Comparison of ENCODE assay signal across 15 cellular contexts in the genomic region with DNA sequence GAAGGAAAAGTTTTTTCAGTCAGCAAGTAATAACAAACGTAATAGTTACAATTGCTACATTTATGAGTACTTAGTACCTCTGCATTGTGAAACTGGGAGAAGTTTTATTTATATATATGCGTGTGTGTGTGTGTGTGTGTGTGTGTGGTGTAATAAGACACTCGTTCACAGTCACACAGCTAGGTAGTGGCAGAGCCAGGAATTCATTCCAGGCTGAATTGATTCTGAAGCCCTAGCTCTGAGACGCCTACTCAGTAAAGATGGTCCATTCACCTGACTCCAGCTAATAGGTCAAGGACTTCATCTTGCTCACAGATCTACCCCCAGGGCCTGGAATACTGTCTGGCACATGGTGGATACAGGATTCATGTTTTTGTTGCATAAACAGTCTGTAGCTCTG. TPM values are rescaled to one million over a fixed set of nuclear protein-coding genes. Genes with fewer than 3 reads are reported as not detected.
DNase-seq lines count a peak whose midpoint lies in the region; FAIRE-seq and TF ChIP-seq lines count a peak whose summit lies in the region.
"Had no signal": no experiment of that assay in that cellular context is flagged by ENCODE, and none has a peak within 500 bp of the region (broad histone marks: within the 10 kb centered on the region; RNA-seq: fewer than 3 reads in every experiment).

No MANE protein-coding gene starts in this region.

- H2AFZ ChIP-seq in parathyroid adenoma = peak overlapping the region; percentile 27

- H3K4me1 ChIP-seq in parathyroid adenoma (peaks cover 15% of the 10 kb centered on the region), suprapubic skin (peaks cover 34% of the 10 kb centered on the region)

- H3K27ac ChIP-seq in parathyroid adenoma (no peak overlapping the region), suprapubic skin (no peak overlapping the region)
- H3K27ac ChIP-seq: BLaER1 treated with 17β-estradiol and CSF1 and Interleukin-3, amounts not matched to agents 10 nM and 100 nM had no signal

- WGBS in suprapubic skin = 42% methylated on average over 4 of the region's 4 CpGs

- no peak for TF ChIP-seq POLR2A in GM12892 (IDR thresholded peaks at IDR 0.05; ENCODE audit: low read depth, low read length)
- TF ChIP-seq POLR2A in suprapubic skin (IDR thresholded peaks at IDR 0.05) = no peak

- H3K4me2 ChIP-seq in parathyroid adenoma (ENCODE audit: low read length) = no peak overlapping the region

- no peak for DNase-seq in GM12892 (ENCODE audit: insufficient read length)
- peak; percentile 53 for DNase-seq in NCI-H460 (ENCODE audit: extremely low read depth, low read depth)
- DNase-seq in fibroblast of gingiva (ENCODE audit: low read depth) = peak; percentile 78
- no peak for DNase-seq in suprapubic skin (ENCODE audit: low spot score in 2 of 2)
- DNase-seq in RPMI8226 = no peak
- DNase-seq in activated CD4-positive, alpha-beta T cell treated with anti-CD3 and anti-CD28 coated beads, Interleukin-2, amount 50 U/mL, for 48 hours = no peak
- DNase-seq: activated CD4-positive, CD25-positive, alpha-beta regulatory T cell; activated CD8-positive, alpha-beta memory T cell treated with anti-CD3 and anti-CD28 coated beads, Interleukin-2, amount 10 ng/mL, durations not matched to agents 7 days and 5 days; left cardiac atrium; naive thymus-derived CD8-positive, alpha-beta T cell; NCI-H1930; stimulated activated CD4-positive, alpha-beta T cell treated with anti-CD3 and anti-CD28 coated beads, Interleukin-15, amount 100 ng/mL, for 24 hours had no signal

- TF ChIP-seq CTCF in parathyroid adenoma (IDR thresholded peaks at IDR 0.05) (no peak), suprapubic skin (IDR thresholded peaks at IDR 0.05) (no peak)

- no peaks in the 10 kb centered on the region for H3K79me2 ChIP-seq in parathyroid adenoma

- H3K36me3 ChIP-seq in parathyroid adenoma (ENCODE audit: control insufficient read depth, insufficient read depth, low read length) (no peaks in the 10 kb centered on the region), suprapubic skin (no peaks in the 10 kb centered on the region)
- H3K36me3 ChIP-seq: BLaER1 treated with 17β-estradiol and CSF1 and Interleukin-3, amounts not matched to agents 10 nM and 100 nM had no signal

- H3K9ac ChIP-seq in parathyroid adenoma = no peak overlapping the region
- H3K9ac ChIP-seq: BLaER1 treated with 17β-estradiol and CSF1 and Interleukin-3, amounts not matched to agents 10 nM and 100 nM had no signal

- no peak overlapping the region for H3K4me3 ChIP-seq in parathyroid adenoma (ENCODE audit: low read depth, low read length)
- no peak overlapping the region for H3K4me3 ChIP-seq in suprapubic skin
- H3K4me3 ChIP-seq: BLaER1 treated with 17β-estradiol and CSF1 and Interleukin-3, amounts not matched to agents 10 nM and 100 nM had no signal

- peak; percentile 63 for FAIRE-seq in GM12892 (lab: Jason Lieb, UNC)
- FAIRE-seq: astrocyte had no signal

- TF ChIP-seq EP300 in suprapubic skin (IDR thresholded peaks at IDR 0.05) = no peak

- H3K27me3 ChIP-seq in parathyroid adenoma (ENCODE audit: control insufficient read depth, insufficient read depth, low read length) (no peaks in the 10 kb centered on the region), suprapubic skin (no peaks in the 10 kb centered on the region)

- H3K9me3 ChIP-seq in parathyroid adenoma (ENCODE audit: control insufficient read depth, low read length) (no peaks in the 10 kb centered on the region), suprapubic skin (no peaks in the 10 kb centered on the region)
- H3K9me3 ChIP-seq: BLaER1 treated with 17β-estradiol and CSF1 and Interleukin-3, amounts not matched to agents 10 nM and 100 nM had no signal

RNA-seq across cellular contexts. Expression of a gene that starts 13.6 kb away (rescaled TPM):
- polyA plus RNA-seq in GM12892 (2012; ENCODE audit: missing spikeins) = 67.8 TPM
- 295 and 302 TPM in 2 replicates for total RNA-seq in NCI-H460 (2014; rRNA removed; shearing (Covaris generic))
- 137 and 173 TPM in 2 replicates for polyA plus RNA-seq in NCI-H460 (2014; cell fraction: nucleus; rRNA removed)
- total RNA-seq in suprapubic skin = 100 to 1,000 TPM; 381 to 577 (median 400) TPM

Comparison
In these comparisons a context has a peak if more than half of its experiments do, and no peak if none do; other contexts are left out.
1. DNase-seq: peak in NCI-H460 (single experiment) and fibroblast of gingiva (single experiment); none in GM12892 (single experiment), suprapubic skin (0 of 2), RPMI8226 (single experiment) and activated CD4-positive, alpha-beta T cell treated with anti-CD3 and anti-CD28 coated beads, Interleukin-2, amount 50 U/mL, for 48 hours (0 of 2).